ENCODE assay signal across 11 cellular contexts in genomic region chr5:10699281-10699874, GRCh38.
DNase-seq lines count a peak whose midpoint lies in the region; ATAC-seq and TF ChIP-seq lines count a peak whose summit lies in the region.
"Had no signal": no experiment of that assay in that cellular context is flagged by ENCODE, and none has a peak within 500 bp of the region (broad histone marks: within the 10 kb centered on the region; RNA-seq: fewer than 3 reads in every experiment).

No MANE protein-coding gene starts in this region.

- ATAC-seq in GM19397 (IDR thresholded peaks at IDR 0.05; ENCODE audit: unreplicated experiment), result peak; percentile 38
- ATAC-seq in HG03045 (IDR thresholded peaks at IDR 0.05; ENCODE audit: unreplicated experiment), result peak; percentile 53

- TF ChIP-seq CTCF in SU-DHL-6 (IDR thresholded peaks at IDR 0.05; ENCODE audit: insufficient read depth, low read length, poor library complexity, severe bottlenecking), result no peak

- no peak overlapping the region for H2AFZ ChIP-seq in SU-DHL-6 (ENCODE audit: low read depth, low read length, severe bottlenecking)

- DNase-seq in GOT3 (lab: John Stamatoyannopoulos, UW), result no peak
- no peak for DNase-seq in HUDEP-2 (lab: John Stamatoyannopoulos, UW; ENCODE audit: unreplicated experiment in 76 of 76)
- no peak for DNase-seq in kidney tubule cell (ENCODE audit: low spot score)
- DNase-seq in activated effector memory CD4-positive, alpha-beta T cell treated with anti-CD3 and anti-CD28 coated beads, Interleukin-2, amount 50 U/mL, for 16 hours, result no peak
- DNase-seq: KG1 had no signal

- H3F3A ChIP-seq in SU-DHL-6 (ENCODE audit: insufficient read depth), result peaks cover 12% of the 10 kb centered on the region; the same call in 1 of the 2 replicates

- H3K9me3 ChIP-seq in BLaER1 (no peaks in the 10 kb centered on the region), SU-DHL-6 (ENCODE audit: insufficient read depth, low read length) (no peaks in the 10 kb centered on the region)
- H3K9me3 ChIP-seq: prostate gland, SJCRH30 had no signal

- 0 out of 2 replicates have a peak, but pooled peaks cover 6% of the 10 kb centered on the region for H3K79me2 ChIP-seq in SU-DHL-6 (ENCODE audit: insufficient read depth, low read length)

- H3K36me3 ChIP-seq in BLaER1 (peaks cover 26% of the 10 kb centered on the region; the same call in 1 of the 2 replicates), SU-DHL-6 (ENCODE audit: low read length) (no peaks in the 10 kb centered on the region)
- H3K36me3 ChIP-seq: prostate gland, SJCRH30 had no signal

- H3K4me2 ChIP-seq in BLaER1 (peak overlapping the region; percentile 31), SU-DHL-6 (ENCODE audit: low read depth, low read length, poor library complexity, severe bottlenecking) (peak overlapping the region; percentile 45)

- H3K27me3 ChIP-seq in BLaER1, result no peaks in the 10 kb centered on the region
- H3K27me3 ChIP-seq in SU-DHL-6 (ENCODE audit: low read length), result no peaks in the 10 kb centered on the region
- H3K27me3 ChIP-seq: SJCRH30 had no signal

- peaks cover 94% of the 10 kb centered on the region for H4K20me1 ChIP-seq in BLaER1
- H4K20me1 ChIP-seq in SU-DHL-6 (ENCODE audit: low read depth, low read length), result no peaks in the 10 kb centered on the region; the same call in 1 of the 2 replicates

- peaks cover 63% of the 10 kb centered on the region for H3K4me1 ChIP-seq in BLaER1

- H3K9ac ChIP-seq in BLaER1 (no peak overlapping the region), SU-DHL-6 (ENCODE audit: low read length) (peak overlapping the region; percentile 22; the same call in 1 of the 2 replicates)

- no peak overlapping the region for H3K27ac ChIP-seq in BLaER1
- peak overlapping the region; percentile 78 for H3K27ac ChIP-seq in SU-DHL-6 (ENCODE audit: low read depth, low read length)
- H3K27ac ChIP-seq: prostate gland, SJCRH30 had no signal

- no peak overlapping the region for H3K4me3 ChIP-seq in BLaER1
- no peak overlapping the region for H3K4me3 ChIP-seq in SU-DHL-6 (ENCODE audit: insufficient read depth, low read length, poor library complexity, severe bottlenecking)
- H3K4me3 ChIP-seq: prostate gland, SJCRH30 had no signal

- H3K9me2 ChIP-seq in SU-DHL-6 (replicated peaks; ENCODE audit: insufficient read depth, low read length), result no peaks in the 10 kb centered on the region
